Comparison of ENCODE assay signal across 9 cellular contexts in genomic region chr17:80980397-80981061, GRCh38. TPM values are rescaled to one million over a fixed set of nuclear protein-coding genes. Genes with fewer than 3 reads are reported as not detected.
A peak's percentile ranks its signal among the peaks of the same experiment; 100 is the strongest.
DNase-seq lines count a peak whose midpoint lies in the region; ATAC-seq and TF ChIP-seq lines count a peak whose summit lies in the region.
"Had no signal": no experiment of that assay in that cellular context is flagged by ENCODE, and none has a peak within 500 bp of the region (broad histone marks: within the 10 kb centered on the region; RNA-seq: fewer than 3 reads in every experiment).

No MANE protein-coding gene starts in this region.

- WGBS in spleen, 5 donors: 47 to 62% (median 53%) methylated on average over 7 of the region's 7 CpGs

- no peak for TF ChIP-seq POLR2A in spleen (IDR thresholded peaks at IDR 0.05)

- H3K36me3 ChIP-seq in iPS-20b (ENCODE audit: insufficient read depth, low read depth, low read length) (no peaks in the 10 kb centered on the region), thoracic aorta (no peaks in the 10 kb centered on the region), spleen (no peaks in the 10 kb centered on the region)

- H3K9ac ChIP-seq in iPS-20b (ENCODE audit: low read depth, low read length): no peak overlapping the region

- peak; percentile 25 for DNase-seq in stimulated activated CD4-positive, alpha-beta T cell treated with anti-CD3 and anti-CD28 coated beads, Interleukin-1b, Interleukin-23, amount 100 ng/mL, for 48 hours
- no peak for DNase-seq in stimulated activated CD4-positive, alpha-beta T cell treated with anti-CD3 and anti-CD28 coated beads, Interleukin-15, amount 100 ng/mL, for 24 hours
- DNase-seq in activated T-cell treated with anti-CD3 and anti-CD28 coated beads, Interleukin-2, amount 50 U/mL, for 72 hours: peak in 1 of 2 donors; percentile 30
- DNase-seq in thoracic aorta (ENCODE audit: low spot score) (no peak), spleen (no peak), GM19240 (ENCODE audit: insufficient read length, low spot score) (no peak), NCI-H2227 treated with DMSO at 0.1 percent for 48 hours (lab: John Stamatoyannopoulos, UW) (no peak)
- DNase-seq: DMS 273 treated with DMSO at 0.1 percent for 48 hours had no signal

- H3K9me3 Mint-ChIP-seq in activated T-cell treated with anti-CD3 and anti-CD28 coated beads, Interleukin-2, amount 50 U/mL, for 72 hours: peaks cover 0 to 1% of the 10 kb centered on the region in 2 donors

- no peaks in the 10 kb centered on the region for H3K9me3 ChIP-seq in iPS-20b (ENCODE audit: insufficient read depth, low read depth, low read length)
- no peaks in the 10 kb centered on the region for H3K9me3 ChIP-seq in thoracic aorta
- peaks cover 0 to 3% (median 0%) of the 10 kb centered on the region in 8 donors for H3K9me3 ChIP-seq in spleen

- ATAC-seq in activated T-cell treated with anti-CD3 and anti-CD28 coated beads, Interleukin-2, amount 50 U/mL, for 72 hours (replicated peaks in 1 of 2): peak; percentile 82 to 83
- ATAC-seq in thoracic aorta (ENCODE audit: insufficient number of reproducible peaks, low FRiP score, low read depth): no peak

- H3K36me3 Mint-ChIP-seq in activated T-cell treated with anti-CD3 and anti-CD28 coated beads, Interleukin-2, amount 50 U/mL, for 72 hours (ENCODE audit: insufficient read depth in 2 of 2): no peaks in the 10 kb centered on the region

- H3K4me1 ChIP-seq in iPS-20b (ENCODE audit: insufficient read depth, low read length) (no peaks in the 10 kb centered on the region), thoracic aorta (ENCODE audit: control insufficient read depth in 1 of 2, low read depth in 2 of 2) (peaks cover 6 to 24% of the 10 kb centered on the region in 2 donors), spleen (peaks cover 7 to 36% (median 27%) of the 10 kb centered on the region in 6 donors)

- peak overlapping the region; percentile 32 to 51 for H3K4me3 Mint-ChIP-seq in activated T-cell treated with anti-CD3 and anti-CD28 coated beads, Interleukin-2, amount 50 U/mL, for 72 hours

- peaks cover 12% of the 10 kb centered on the region for H3K4me1 Mint-ChIP-seq in activated T-cell treated with anti-CD3 and anti-CD28 coated beads, Interleukin-2, amount 50 U/mL, for 72 hours (ENCODE audit: low read depth)

- H3K27me3 ChIP-seq in iPS-20b (ENCODE audit: insufficient read depth, low read length) (peaks cover 16% of the 10 kb centered on the region), thoracic aorta (replicated peaks; ENCODE audit: insufficient read depth) (no peaks in the 10 kb centered on the region), spleen (replicated peaks in 1 of 7) (peaks cover 0 to 29% (median 0%) of the 10 kb centered on the region in 7 donors)

- TF ChIP-seq CTCF in thoracic aorta (IDR thresholded peaks at IDR 0.05): no peak
- TF ChIP-seq CTCF in spleen (IDR thresholded peaks at IDR 0.05 in 8 of 11, conservative IDR thresholded peaks at IDR 0.05 in 3 of 11): no peak

- intact Hi-C loops in spleen (cut with DNase I; ENCODE audit: low total_unique reads): no loop called here

- peaks cover 19% of the 10 kb centered on the region for H3K27me3 Mint-ChIP-seq in activated T-cell treated with anti-CD3 and anti-CD28 coated beads, Interleukin-2, amount 50 U/mL, for 72 hours (ENCODE audit: low read depth)

- H3K27ac ChIP-seq in iPS-20b (ENCODE audit: low read length) (no peak overlapping the region), thoracic aorta (no peak overlapping the region), spleen (peak overlapping the region in 1 of 8 donors; percentile 77)

- no peak overlapping the region for H3K27ac Mint-ChIP-seq in activated T-cell treated with anti-CD3 and anti-CD28 coated beads, Interleukin-2, amount 50 U/mL, for 72 hours

- H3K4me3 ChIP-seq in iPS-20b (ENCODE audit: low read length) (peak overlapping the region; percentile 51; the same call in 1 of the 2 replicates), thoracic aorta (peak overlapping the region; percentile 46), spleen (peak overlapping the region in 2 of 8 donors; percentile 13 to 58)

RNA-seq across cellular contexts. Expression of gene CHMP6, which starts 11.1 kb away (rescaled TPM):
- total RNA-seq in activated T-cell treated with anti-CD3 and anti-CD28 coated beads, Interleukin-2, amount 50 U/mL, for 72 hours: 10 to 100 TPM; 11.2 to 12.2 TPM
- total RNA-seq in thoracic aorta: 10 to 100 TPM; 20.2 to 38.0 TPM
- total RNA-seq in spleen: 10 to 100 TPM; 23.0 to 35.7 (median 31.5) TPM
- 10 to 100 TPM; 24.0 to 41.1 (median 25.4) TPM for polyA plus RNA-seq in spleen

RNA-seq across cellular contexts. Expression of gene BAIAP2, which starts 54.4 kb away (rescaled TPM):
- total RNA-seq in activated T-cell treated with anti-CD3 and anti-CD28 coated beads, Interleukin-2, amount 50 U/mL, for 72 hours: 1 to 10 TPM; 8.7 TPM
- total RNA-seq in thoracic aorta (10 to 100 TPM in 1 of 2 donors, 1 to 10 TPM in 1; 9.9 to 15.6 TPM), spleen (10 to 100 TPM; 12.7 to 33.2 (median 23.4) TPM)
- 10 to 100 TPM in 1 of 3 donors, 1 to 10 TPM in 2; 2.8 to 11.8 (median 4.4) TPM for polyA plus RNA-seq in spleen
